ENCODE assay signal across 1 cellular context in genomic region chr21:37407719-37408455, GRCh38.
A peak's percentile ranks its signal among the peaks of the same experiment; 100 is the strongest.
TF ChIP-seq lines count a peak whose summit lies in the region.

No MANE protein-coding gene starts in this region.

TF ChIP-seq in HEK293, 187 proteins besides CTCF, POLR2A, EP300 and RAD21 (continued from another document):
- peak; percentile 64; the same call in 1 of the 2 replicates for TF ChIP-seq TSHZ1 (tag by site-specific recombination; IDR thresholded peaks at IDR 0.05; ENCODE audit: borderline replicate concordance)
- TF ChIP-seq ZNF510 (tag by site-specific recombination; IDR thresholded peaks at IDR 0.05; ENCODE audit: insufficient replicate concordance), result no peak
- TF ChIP-seq ZNF518A (tag by site-specific recombination; conservative IDR thresholded peaks at IDR 0.05; ENCODE audit: low read depth), result no peak
- TF ChIP-seq RBAK (tag by site-specific recombination; IDR thresholded peaks at IDR 0.05), result no peak
- no peak for TF ChIP-seq ZNF391 (tag by site-specific recombination; IDR thresholded peaks at IDR 0.05; ENCODE audit: borderline replicate concordance, low read depth)
- TF ChIP-seq, protein P1, sequence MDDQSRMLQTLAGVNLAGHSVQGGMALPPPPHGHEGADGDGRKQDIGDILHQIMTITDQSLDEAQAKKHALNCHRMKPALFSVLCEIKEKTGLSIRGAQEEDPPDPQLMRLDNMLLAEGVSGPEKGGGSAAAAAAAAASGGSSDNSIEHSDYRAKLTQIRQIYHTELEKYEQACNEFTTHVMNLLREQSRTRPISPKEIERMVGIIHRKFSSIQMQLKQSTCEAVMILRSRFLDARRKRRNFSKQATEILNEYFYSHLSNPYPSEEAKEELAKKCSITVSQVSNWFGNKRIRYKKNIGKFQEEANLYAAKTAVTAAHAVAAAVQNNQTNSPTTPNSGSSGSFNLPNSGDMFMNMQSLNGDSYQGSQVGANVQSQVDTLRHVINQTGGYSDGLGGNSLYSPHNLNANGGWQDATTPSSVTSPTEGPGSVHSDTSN (CRISPR knock-in tag; IDR thresholded peaks at IDR 0.05), result no peak
- TF ChIP-seq YY1 (tag by site-specific recombination; IDR thresholded peaks at IDR 0.05), result no peak
- 0 out of 2 replicates have a peak, but pooled peaks have one; percentile 37 for TF ChIP-seq ZNF664 (tag by site-specific recombination; IDR thresholded peaks at IDR 0.05)
- TF ChIP-seq ZFP3 (tag by site-specific recombination; IDR thresholded peaks at IDR 0.05; ENCODE audit: low read depth), result no peak
- TF ChIP-seq ZNF747 (tag by site-specific recombination; IDR thresholded peaks at IDR 0.05), result no peak
- no peak for TF ChIP-seq ZNF701 (tag by site-specific recombination; IDR thresholded peaks at IDR 0.05)
- no peak for TF ChIP-seq ZNF704 (tag by site-specific recombination; IDR thresholded peaks at IDR 0.05)
- TF ChIP-seq ZNF146 (tag by site-specific recombination; IDR thresholded peaks at IDR 0.05), result no peak
- TF ChIP-seq ZNF350 (tag by site-specific recombination; IDR thresholded peaks at IDR 0.05), result no peak
- TF ChIP-seq ZXDB (tag by site-specific recombination; IDR thresholded peaks at IDR 0.05), result no peak
- TF ChIP-seq ZBTB1 (tag by site-specific recombination; IDR thresholded peaks at IDR 0.05), result no peak
